In the genomic region with DNA sequence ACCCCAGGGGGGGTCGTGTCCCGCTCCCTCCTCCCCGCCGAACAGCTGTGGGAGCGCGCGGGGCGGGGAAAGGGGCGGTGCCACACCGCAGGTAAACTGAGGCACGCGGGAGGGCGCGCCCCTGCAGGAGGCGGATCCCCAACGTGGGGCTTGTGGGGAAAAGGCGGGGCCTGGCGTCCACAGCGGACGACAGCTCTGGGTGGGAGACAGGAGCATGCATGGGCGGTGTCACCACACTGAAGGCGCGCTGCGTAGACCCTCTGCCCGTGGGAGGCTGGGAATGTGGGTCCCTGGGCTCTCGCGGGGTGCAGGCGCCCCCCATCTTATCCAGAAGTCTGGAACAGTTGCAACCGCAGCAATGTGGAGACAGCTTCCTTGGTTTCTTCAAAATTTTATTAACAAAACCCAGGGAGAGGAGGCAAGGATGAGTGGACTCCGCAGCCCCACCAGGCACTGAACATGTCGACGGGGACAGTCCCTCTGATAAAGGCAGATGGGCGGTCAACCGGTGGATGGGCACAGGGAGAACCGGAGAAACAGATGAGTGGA, we compare ENCODE assay signal across 1 cellular context.
TF ChIP-seq lines count a peak whose summit lies in the region.

No MANE protein-coding gene starts in this region.

TF ChIP-seq in WTC11, 78 proteins besides CTCF, POLR2A, EP300 and RAD21 (continued from another document):
- TF ChIP-seq, protein P1, sequence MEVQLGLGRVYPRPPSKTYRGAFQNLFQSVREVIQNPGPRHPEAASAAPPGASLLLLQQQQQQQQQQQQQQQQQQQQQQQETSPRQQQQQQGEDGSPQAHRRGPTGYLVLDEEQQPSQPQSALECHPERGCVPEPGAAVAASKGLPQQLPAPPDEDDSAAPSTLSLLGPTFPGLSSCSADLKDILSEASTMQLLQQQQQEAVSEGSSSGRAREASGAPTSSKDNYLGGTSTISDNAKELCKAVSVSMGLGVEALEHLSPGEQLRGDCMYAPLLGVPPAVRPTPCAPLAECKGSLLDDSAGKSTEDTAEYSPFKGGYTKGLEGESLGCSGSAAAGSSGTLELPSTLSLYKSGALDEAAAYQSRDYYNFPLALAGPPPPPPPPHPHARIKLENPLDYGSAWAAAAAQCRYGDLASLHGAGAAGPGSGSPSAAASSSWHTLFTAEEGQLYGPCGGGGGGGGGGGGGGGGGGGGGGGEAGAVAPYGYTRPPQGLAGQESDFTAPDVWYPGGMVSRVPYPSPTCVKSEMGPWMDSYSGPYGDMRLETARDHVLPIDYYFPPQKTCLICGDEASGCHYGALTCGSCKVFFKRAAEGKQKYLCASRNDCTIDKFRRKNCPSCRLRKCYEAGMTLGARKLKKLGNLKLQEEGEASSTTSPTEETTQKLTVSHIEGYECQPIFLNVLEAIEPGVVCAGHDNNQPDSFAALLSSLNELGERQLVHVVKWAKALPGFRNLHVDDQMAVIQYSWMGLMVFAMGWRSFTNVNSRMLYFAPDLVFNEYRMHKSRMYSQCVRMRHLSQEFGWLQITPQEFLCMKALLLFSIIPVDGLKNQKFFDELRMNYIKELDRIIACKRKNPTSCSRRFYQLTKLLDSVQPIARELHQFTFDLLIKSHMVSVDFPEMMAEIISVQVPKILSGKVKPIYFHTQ (CRISPR knock-in tag; IDR thresholded peaks at IDR 0.05): no peak
- TF ChIP-seq, protein P2, sequence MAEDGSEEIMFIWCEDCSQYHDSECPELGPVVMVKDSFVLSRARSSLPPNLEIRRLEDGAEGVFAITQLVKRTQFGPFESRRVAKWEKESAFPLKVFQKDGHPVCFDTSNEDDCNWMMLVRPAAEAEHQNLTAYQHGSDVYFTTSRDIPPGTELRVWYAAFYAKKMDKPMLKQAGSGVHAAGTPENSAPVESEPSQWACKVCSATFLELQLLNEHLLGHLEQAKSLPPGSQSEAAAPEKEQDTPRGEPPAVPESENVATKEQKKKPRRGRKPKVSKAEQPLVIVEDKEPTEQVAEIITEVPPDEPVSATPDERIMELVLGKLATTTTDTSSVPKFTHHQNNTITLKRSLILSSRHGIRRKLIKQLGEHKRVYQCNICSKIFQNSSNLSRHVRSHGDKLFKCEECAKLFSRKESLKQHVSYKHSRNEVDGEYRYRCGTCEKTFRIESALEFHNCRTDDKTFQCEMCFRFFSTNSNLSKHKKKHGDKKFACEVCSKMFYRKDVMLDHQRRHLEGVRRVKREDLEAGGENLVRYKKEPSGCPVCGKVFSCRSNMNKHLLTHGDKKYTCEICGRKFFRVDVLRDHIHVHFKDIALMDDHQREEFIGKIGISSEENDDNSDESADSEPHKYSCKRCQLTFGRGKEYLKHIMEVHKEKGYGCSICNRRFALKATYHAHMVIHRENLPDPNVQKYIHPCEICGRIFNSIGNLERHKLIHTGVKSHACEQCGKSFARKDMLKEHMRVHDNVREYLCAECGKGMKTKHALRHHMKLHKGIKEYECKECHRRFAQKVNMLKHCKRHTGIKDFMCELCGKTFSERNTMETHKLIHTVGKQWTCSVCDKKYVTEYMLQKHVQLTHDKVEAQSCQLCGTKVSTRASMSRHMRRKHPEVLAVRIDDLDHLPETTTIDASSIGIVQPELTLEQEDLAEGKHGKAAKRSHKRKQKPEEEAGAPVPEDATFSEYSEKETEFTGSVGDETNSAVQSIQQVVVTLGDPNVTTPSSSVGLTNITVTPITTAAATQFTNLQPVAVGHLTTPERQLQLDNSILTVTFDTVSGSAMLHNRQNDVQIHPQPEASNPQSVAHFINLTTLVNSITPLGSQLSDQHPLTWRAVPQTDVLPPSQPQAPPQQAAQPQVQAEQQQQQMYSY (CRISPR knock-in tag; IDR thresholded peaks at IDR 0.05): no peak
- no peak for TF ChIP-seq TEAD1 (CRISPR knock-in tag; IDR thresholded peaks at IDR 0.05)
- no peak for TF ChIP-seq FOXJ3 (CRISPR knock-in tag; IDR thresholded peaks at IDR 0.05; ENCODE audit: borderline replicate concordance)
- no peak for TF ChIP-seq TEAD4 (CRISPR knock-in tag; IDR thresholded peaks at IDR 0.05)
- no peak for TF ChIP-seq ZNF219 (CRISPR knock-in tag; IDR thresholded peaks at IDR 0.05; ENCODE audit: borderline replicate concordance)
- no peak for TF ChIP-seq RELA (CRISPR knock-in tag; IDR thresholded peaks at IDR 0.05; ENCODE audit: borderline replicate concordance)
- TF ChIP-seq NFATC4 (CRISPR knock-in tag; IDR thresholded peaks at IDR 0.05): no peak
- TF ChIP-seq MYBL2 (CRISPR knock-in tag; IDR thresholded peaks at IDR 0.05): no peak
- no peak for TF ChIP-seq ZBTB21 (CRISPR knock-in tag; IDR thresholded peaks at IDR 0.05; ENCODE audit: borderline replicate concordance)
- TF ChIP-seq JUN (CRISPR knock-in tag; IDR thresholded peaks at IDR 0.05): no peak
- TF ChIP-seq CREB1 (CRISPR knock-in tag; IDR thresholded peaks at IDR 0.05): no peak
